In genomic region chr3:108897883-108898282, GRCh38 we compare ENCODE assay signal across 18 cellular contexts. TPM values are rescaled to one million over a fixed set of nuclear protein-coding genes. Genes with fewer than 3 reads are reported as not detected.
DNase-seq lines count a peak whose midpoint lies in the region; ATAC-seq, FAIRE-seq and TF ChIP-seq lines count a peak whose summit lies in the region.
"Had no signal": no experiment of that assay in that cellular context is flagged by ENCODE, and none has a peak within 500 bp of the region (broad histone marks: within the 10 kb centered on the region; RNA-seq: fewer than 3 reads in every experiment).

No MANE protein-coding gene starts in this region.

- peak; percentile 81 for FAIRE-seq in GM12892 (lab: Jason Lieb, UNC)

- peak; percentile 57 for ATAC-seq in GM18868 (IDR thresholded peaks at IDR 0.05; ENCODE audit: unreplicated experiment)
- ATAC-seq in GM21786 (IDR thresholded peaks at IDR 0.05; ENCODE audit: unreplicated experiment): peak; percentile 87
- no peak for ATAC-seq in Right ventricle myocardium superior (ENCODE audit: poor library complexity)
- ATAC-seq in GM19023 (IDR thresholded peaks at IDR 0.05; ENCODE audit: unreplicated experiment): no peak
- ATAC-seq: heart right ventricle had no signal

- intact Hi-C loops in Right ventricle myocardium superior (cut with DNase I): no loop called here

- no peak for DNase-seq in GM12892 (ENCODE audit: insufficient read length)
- DNase-seq in OCI-M1 (lab: John Stamatoyannopoulos, UW): peak; percentile 62
- no peak for DNase-seq in GM19238 (ENCODE audit: insufficient read length, low spot score)
- DNase-seq in Right ventricle myocardium superior: no peak
- DNase-seq in activated gamma-delta T cell (lab: John Stamatoyannopoulos, UW): no peak
- DNase-seq: caudate nucleus; effector CD8-positive, alpha-beta T cell; GDM1; heart right ventricle; islet precursor cell; NCI-H2081 treated with DMSO at 0.1 percent for 48 hours; NCI-H524; PC-9 had no signal

- TF ChIP-seq POLR2A in GM12892 (IDR thresholded peaks at IDR 0.05; ENCODE audit: low read depth, low read length): no peak

RNA-seq across cellular contexts. Expression of gene GUCA1C, which starts 55.8 kb away (rescaled TPM):
- not detected for polyA plus RNA-seq in GM12892 (2012; ENCODE audit: missing spikeins)
- 0.32 TPM for total RNA-seq in Right ventricle myocardium superior
- total RNA-seq: fibroblast of lung, PC-9, right atrium auricular region had no signal
- polyA plus RNA-seq: fibroblast of lung, heart right ventricle had no signal

Comparison
In these comparisons a context has a peak if more than half of its experiments do, and no peak if none do; other contexts are left out.
1. ATAC-seq: peak in GM18868 (single experiment) and GM21786 (single experiment); none in Right ventricle myocardium superior (single experiment) and GM19023 (single experiment).